1 cellular context compared by ENCODE assay signal in the genomic region with DNA sequence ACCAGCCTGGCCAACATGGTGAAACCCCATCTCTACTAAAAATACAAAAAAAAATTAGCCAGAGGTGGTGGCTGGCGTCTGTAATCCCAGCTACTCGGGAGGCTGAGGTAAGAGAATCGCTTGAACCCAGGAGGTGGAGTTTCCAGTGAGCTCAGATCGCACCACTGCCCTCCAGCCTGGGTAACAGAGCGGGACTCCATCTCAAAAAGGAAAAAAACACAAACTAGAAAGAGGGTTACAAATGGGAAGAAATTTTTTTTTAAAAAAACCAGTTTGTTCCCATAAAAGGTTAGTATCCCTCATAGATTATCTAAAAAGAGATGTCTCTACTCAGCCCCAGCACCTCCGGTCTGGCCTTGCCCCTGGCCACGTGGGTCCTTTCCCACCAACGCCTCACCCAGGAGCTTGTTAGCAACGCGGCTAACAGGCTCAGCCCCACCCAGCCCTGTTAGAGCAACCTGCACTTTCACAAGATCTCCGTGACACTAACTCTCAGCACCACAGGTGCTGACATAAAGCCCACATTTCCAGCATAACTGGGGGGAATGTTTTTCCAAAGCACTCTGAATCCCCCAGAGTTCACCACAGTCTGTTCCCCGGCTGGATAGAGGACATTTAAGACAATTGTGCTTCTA.
TF ChIP-seq lines count a peak whose summit lies in the region.

No MANE protein-coding gene starts in this region.

TF ChIP-seq in A549, 52 proteins besides CTCF, POLR2A, EP300 and RAD21 (continued from another document):
- TF ChIP-seq, protein P1, sequence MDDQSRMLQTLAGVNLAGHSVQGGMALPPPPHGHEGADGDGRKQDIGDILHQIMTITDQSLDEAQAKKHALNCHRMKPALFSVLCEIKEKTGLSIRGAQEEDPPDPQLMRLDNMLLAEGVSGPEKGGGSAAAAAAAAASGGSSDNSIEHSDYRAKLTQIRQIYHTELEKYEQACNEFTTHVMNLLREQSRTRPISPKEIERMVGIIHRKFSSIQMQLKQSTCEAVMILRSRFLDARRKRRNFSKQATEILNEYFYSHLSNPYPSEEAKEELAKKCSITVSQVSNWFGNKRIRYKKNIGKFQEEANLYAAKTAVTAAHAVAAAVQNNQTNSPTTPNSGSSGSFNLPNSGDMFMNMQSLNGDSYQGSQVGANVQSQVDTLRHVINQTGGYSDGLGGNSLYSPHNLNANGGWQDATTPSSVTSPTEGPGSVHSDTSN (IDR thresholded peaks at IDR 0.05), result no peak
- TF ChIP-seq, protein P2, sequence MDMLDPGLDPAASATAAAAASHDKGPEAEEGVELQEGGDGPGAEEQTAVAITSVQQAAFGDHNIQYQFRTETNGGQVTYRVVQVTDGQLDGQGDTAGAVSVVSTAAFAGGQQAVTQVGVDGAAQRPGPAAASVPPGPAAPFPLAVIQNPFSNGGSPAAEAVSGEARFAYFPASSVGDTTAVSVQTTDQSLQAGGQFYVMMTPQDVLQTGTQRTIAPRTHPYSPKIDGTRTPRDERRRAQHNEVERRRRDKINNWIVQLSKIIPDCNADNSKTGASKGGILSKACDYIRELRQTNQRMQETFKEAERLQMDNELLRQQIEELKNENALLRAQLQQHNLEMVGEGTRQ (IDR thresholded peaks at IDR 0.05), result peak; percentile 55
- TF ChIP-seq MAZ (IDR thresholded peaks at IDR 0.05; ENCODE audit: borderline replicate concordance, low read depth, low read length), result no peak
TF ChIP-seq in A549: peak in this region for 5.
